7 cellular contexts compared by ENCODE assay signal in genomic region chr6:137076277-137077068, GRCh38. TPM values are rescaled to one million over a fixed set of nuclear protein-coding genes. Genes with fewer than 3 reads are reported as not detected.
DNase-seq lines count a peak whose midpoint lies in the region; ATAC-seq and TF ChIP-seq lines count a peak whose summit lies in the region.

No MANE protein-coding gene starts in this region.

- no peak overlapping the region for H2AFZ ChIP-seq in SK-N-SH (ENCODE audit: low read depth)

- TF ChIP-seq CTCF in SK-N-SH (IDR thresholded peaks at IDR 0.05) = peak; percentile 64
- peak; percentile 64 to 79 (median 71) for TF ChIP-seq CTCF in adrenal gland (IDR thresholded peaks at IDR 0.05)
- peak; percentile 23 to 56 (median 49) for TF ChIP-seq CTCF in gastrocnemius medialis (IDR thresholded peaks at IDR 0.05 in 4 of 5, conservative IDR thresholded peaks at IDR 0.05 in 1 of 5)

- no peaks in the 10 kb centered on the region for H3K79me2 ChIP-seq in SK-N-SH (ENCODE audit: insufficient read depth)

- intact Hi-C loops in adrenal gland (cut with DNase I) = no loop called here
- intact Hi-C loops in right cardiac atrium (cut with DNase I) = loop anchor here in 1 of 4 donors (5.0 kb wide), 1 partner anchor 566 kb away; no protein-coding TSS in a partner anchor
- intact Hi-C loops in gastrocnemius medialis (cut with DNase I; ENCODE audit: low total_unique reads) = loop anchor here (5.0 kb wide), 2 partner anchors 236 to 566 kb away; no protein-coding TSS in a partner anchor

- no peak overlapping the region; a peak in 1 of 4 replicates for H3K27ac ChIP-seq in SK-N-SH (ENCODE audit: low read depth in 2 of 2, low read length in 1 of 2)
- H3K27ac ChIP-seq in adrenal gland = no peak overlapping the region
- H3K27ac ChIP-seq in right cardiac atrium (ENCODE audit: low read length) = no peak overlapping the region
- no peak overlapping the region for H3K27ac ChIP-seq in gastrocnemius medialis

- H3K9me3 ChIP-seq in SK-N-SH (no peaks in the 10 kb centered on the region), adrenal gland (replicated peaks in 1 of 3) (no peaks in the 10 kb centered on the region), right cardiac atrium (ENCODE audit: control insufficient read depth, low read length) (no peaks in the 10 kb centered on the region), gastrocnemius medialis (no peaks in the 10 kb centered on the region)

- H4K20me1 ChIP-seq in SK-N-SH (ENCODE audit: insufficient read depth) = no peaks in the 10 kb centered on the region

- H3K9ac ChIP-seq in SK-N-SH = no peak overlapping the region

- no peaks in the 10 kb centered on the region for H3K9me2 ChIP-seq in SK-N-SH

- in situ Hi-C loops in gastrocnemius medialis (cut with MboI; ENCODE audit: low sequenced_read_pairs in 4 of 4) = loop anchor here in 2 of 4 donors (10.0 to 25.0 kb wide), 2 partner anchors 561 to 568 kb away; no protein-coding TSS in a partner anchor

- TF ChIP-seq EP300 in SK-N-SH (IDR thresholded peaks at IDR 0.05; ENCODE audit: borderline replicate concordance in 1 of 2, low read depth in 1 of 2, low read length in 1 of 2) = no peak

- no peaks in the 10 kb centered on the region; a peak in 1 of 4 replicates for H3K4me1 ChIP-seq in SK-N-SH (ENCODE audit: control insufficient read depth in 1 of 2, insufficient read depth in 2 of 2, low read depth in 1 of 2, low read length in 1 of 2)
- no peaks in the 10 kb centered on the region for H3K4me1 ChIP-seq in adrenal gland (replicated peaks in 1 of 2)
- H3K4me1 ChIP-seq in right cardiac atrium (ENCODE audit: control insufficient read depth, insufficient read depth, low read length) = no peaks in the 10 kb centered on the region
- H3K4me1 ChIP-seq in gastrocnemius medialis = no peaks in the 10 kb centered on the region

- DNase-seq in NCI-H1105 (lab: John Stamatoyannopoulos, UW) = peak; percentile 41
- peak; percentile 65 for DNase-seq in SK-N-SH
- peak; percentile 66 to 89 (median 79) for DNase-seq in adrenal gland
- peak; percentile 62 to 86 (median 81) for DNase-seq in right cardiac atrium
- DNase-seq in gastrocnemius medialis = peak; percentile 28 to 60

- H3K4me3 ChIP-seq in SK-N-SH (ENCODE audit: low read depth in 2 of 2, low read length in 1 of 2) (no peak overlapping the region; a peak in 1 of 4 replicates), adrenal gland (no peak overlapping the region), right cardiac atrium (ENCODE audit: low read length) (no peak overlapping the region), gastrocnemius medialis (no peak overlapping the region)

- ATAC-seq in GM18498 (IDR thresholded peaks at IDR 0.05; ENCODE audit: unreplicated experiment) (peak; percentile 100), HG02763 (IDR thresholded peaks at IDR 0.05; ENCODE audit: unreplicated experiment) (peak; percentile 97), right cardiac atrium (peak; percentile 95 to 98), gastrocnemius medialis (peak; percentile 68 to 85)

- POLR2A ChIA-PET in SK-N-SH (lab: Yijun Ruan, JAX) = interaction anchor here (0.7 to 1.3 kb wide), 3 partner anchors 18 to 93 kb away, joined by 3 to 4 read pairs (median 3); no protein-coding TSS in a partner anchor

- H3K27me3 ChIP-seq in SK-N-SH (ENCODE audit: insufficient read depth) = no peaks in the 10 kb centered on the region
- no peaks in the 10 kb centered on the region for H3K27me3 ChIP-seq in adrenal gland
- no peaks in the 10 kb centered on the region for H3K27me3 ChIP-seq in right cardiac atrium (ENCODE audit: control insufficient read depth, insufficient read depth)
- no peaks in the 10 kb centered on the region for H3K27me3 ChIP-seq in gastrocnemius medialis

- H3F3A ChIP-seq in SK-N-SH (replicated peaks; ENCODE audit: insufficient read depth) = no peaks in the 10 kb centered on the region

- peak; percentile 81 for TF ChIP-seq RAD21 in SK-N-SH (IDR thresholded peaks at IDR 0.05; ENCODE audit: low read length)

- TF ChIP-seq POLR2A in adrenal gland (IDR thresholded peaks at IDR 0.05) (no peak), gastrocnemius medialis (IDR thresholded peaks at IDR 0.05) (no peak)

- H3K4me2 ChIP-seq in SK-N-SH = no peak overlapping the region

- CTCF ChIA-PET in SK-N-SH (lab: Yijun Ruan, JAX) = interaction anchor here (0.5 to 3.0 kb wide), 24 partner anchors 9 to 1318 kb away, joined by 3 to 22 read pairs (median 4); partner anchors contain the start of genes IL20RA and SLC35D3

- 61% methylated on average over 4 of the region's 4 CpGs for WGBS in SK-N-SH (ENCODE audit: low lambda C conversion rate)
- WGBS in adrenal gland, 4 donors = 68 to 76% (median 71%) methylated on average over 4 of the region's 4 CpGs
- WGBS in right cardiac atrium = 50% methylated on average over 4 of the region's 4 CpGs

- no peaks in the 10 kb centered on the region for H3K36me3 ChIP-seq in SK-N-SH (replicated peaks in 1 of 2; ENCODE audit: control insufficient read depth in 1 of 2, insufficient read depth in 2 of 2, low read length in 1 of 2)
- H3K36me3 ChIP-seq in adrenal gland (replicated peaks in 1 of 2) = no peaks in the 10 kb centered on the region
- H3K36me3 ChIP-seq in gastrocnemius medialis = no peaks in the 10 kb centered on the region

TF ChIP-seq in SK-N-SH, 30 proteins besides CTCF, POLR2A, EP300 and RAD21:
- TF ChIP-seq USF2 (IDR thresholded peaks at IDR 0.05; ENCODE audit: borderline replicate concordance, low read depth, low read length) (no peak), POLR2AphosphoS5 (IDR thresholded peaks at IDR 0.05; ENCODE audit: low read depth, low read length) (no peak), CHD2 (IDR thresholded peaks at IDR 0.05; ENCODE audit: low read length, partially characterized antibody) (peak; percentile 21), GABPA (IDR thresholded peaks at IDR 0.05; ENCODE audit: low read depth) (no peak), SMC3 (IDR thresholded peaks at IDR 0.05; ENCODE audit: low read depth, low read length) (peak; percentile 62), RCOR1 (IDR thresholded peaks at IDR 0.05; ENCODE audit: low read length) (peak; percentile 31; the same call in 1 of the 2 replicates), MEF2A (IDR thresholded peaks at IDR 0.05; ENCODE audit: borderline replicate concordance, low read depth) (no peak)

RNA-seq across cellular contexts. Expression of gene IL20RA, which starts 31.7 kb away (rescaled TPM):
- 0.10 and 0.29 TPM in 2 replicates for polyA plus RNA-seq in SK-N-SH (2012; rRNA removed)
- 0.30 and 0.55 TPM in 2 replicates for polyA plus RNA-seq in SK-N-SH (2012; cell fraction: cytosol; rRNA removed)
- polyA plus RNA-seq in SK-N-SH (2012; cell fraction: nucleus; rRNA removed) = 0.10 and 0.12 TPM in 2 replicates
- total RNA-seq in adrenal gland = 10 to 100 TPM in 7 of 8 donors, 1 to 10 TPM in 1; 8.8 to 23.5 (median 17.9) TPM
- 1 to 10 TPM; 6.6 to 8.2 (median 8.1) TPM for polyA plus RNA-seq in adrenal gland
- 1 to 10 TPM in 2 of 4 donors, under 1 TPM in 2; 0.11 to 2.5 (median 1.3) TPM for total RNA-seq in right cardiac atrium
- polyA plus RNA-seq in right cardiac atrium = 3.7 TPM
- total RNA-seq in gastrocnemius medialis = 1 to 10 TPM in 1 of 4 donors, under 1 TPM in 1, not detected in 2; 0.32 to 1.1 TPM
